ENCODE assay signal across 29 cellular contexts in the genomic region with DNA sequence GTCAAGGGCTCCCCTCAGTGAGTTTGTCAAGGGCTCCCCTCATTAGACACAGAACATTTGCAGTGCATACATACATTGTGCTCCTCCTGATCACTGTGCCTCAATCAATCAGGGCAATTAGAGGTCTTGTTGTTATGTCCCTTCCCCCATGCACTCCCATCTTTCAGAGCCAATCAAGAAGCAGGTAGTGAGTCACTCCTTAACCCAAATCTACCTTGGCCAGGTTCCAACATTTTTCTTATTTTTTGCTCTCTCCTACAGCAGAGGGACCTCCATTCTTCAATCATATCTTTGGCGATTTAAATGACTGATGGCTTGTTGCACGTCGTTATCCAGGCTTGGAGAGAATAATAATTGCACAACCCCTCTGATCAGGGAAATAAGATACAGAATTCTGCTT.
DNase-seq lines count a peak whose midpoint lies in the region; ATAC-seq lines count a peak whose summit lies in the region.
"Had no signal": no experiment of that assay in that cellular context is flagged by ENCODE, and none has a peak within 500 bp of the region (broad histone marks: within the 10 kb centered on the region; RNA-seq: fewer than 3 reads in every experiment).

No MANE protein-coding gene starts in this region.

- H3K4me3 ChIP-seq in mesendoderm (ENCODE audit: low read length) = no peak overlapping the region
- H3K4me3 ChIP-seq: body of pancreas, GM23248, SK-N-MC, skin epidermis had no signal

- peaks cover 2% of the 10 kb centered on the region for H3K9me3 Mint-ChIP-seq in activated CD4-positive, alpha-beta T cell treated with anti-CD3 and anti-CD28 coated beads for 36 hours (ENCODE audit: low read depth)

- H3K4me3 Mint-ChIP-seq in activated CD4-positive, alpha-beta T cell treated with anti-CD3 and anti-CD28 coated beads for 36 hours = no peak overlapping the region
- H3K4me3 Mint-ChIP-seq: activated T-cell treated with anti-CD3 and anti-CD28 coated beads, Interleukin-2, amount 50 U/mL, for 72 hours; stimulated activated naive B cell treated with anti-CD40 and anti-IgM and Interleukin-4, amounts not matched to agents 10 μg/mL and 1 μg/mL and 100 μg/mL, for 72 hours; T-helper 1 cell treated with Interleukin-12 subunit alpha and Interleukin-12 subunit beta and Interleukin-4 antibody, amounts not matched to agents 30 μg/mL and 1 μg/mL, for 36 hours had no signal

- H3K36me3 Mint-ChIP-seq in activated CD4-positive, alpha-beta T cell treated with anti-CD3 and anti-CD28 coated beads for 36 hours (ENCODE audit: low read depth) = no peaks in the 10 kb centered on the region
- H3K36me3 Mint-ChIP-seq: stimulated activated naive B cell treated with anti-CD40 and anti-IgM and Interleukin-4, amounts not matched to agents 10 μg/mL and 1 μg/mL and 100 μg/mL, for 72 hours had no signal

- ATAC-seq in activated CD4-positive, alpha-beta T cell treated with anti-CD3 and anti-CD28 coated beads for 36 hours = no peak
- ATAC-seq: activated T-cell treated with anti-CD3 and anti-CD28 coated beads, Interleukin-2, amount 50 U/mL, for 72 hours; body of pancreas; left ventricle myocardium superior; stimulated activated naive B cell treated with anti-CD40 and anti-IgM and Interleukin-4, amounts not matched to agents 10 μg/mL and 1 μg/mL and 100 μg/mL, for 72 hours had no signal

- DNase-seq in SHP77 (lab: John Stamatoyannopoulos, UW) (peak; percentile 14 to 27), SHP77 treated with DMSO at 0.1 percent for 48 hours (lab: John Stamatoyannopoulos, UW) (no peak), NCI-H1105 (lab: John Stamatoyannopoulos, UW) (peak; percentile 23), SW480 (ENCODE audit: low spot score) (peak; percentile 13), mesendoderm (no peak)
- no peak for DNase-seq in activated CD4-positive, alpha-beta T cell treated with anti-CD3 and anti-CD28 coated beads for 36 hours
- DNase-seq in activated T-cell treated with anti-CD3 and anti-CD28 coated beads, Interleukin-2, amount 50 U/mL, for 48 hours = no peak
- DNase-seq: activated CD4-positive, alpha-beta T cell treated with anti-CD3 and anti-CD28 coated beads, Interleukin-2, amount 50 U/mL, for 48 hours; activated CD4-positive, CD25-positive, alpha-beta regulatory T cell; activated naive CD4-positive, alpha-beta T cell; activated T-cell treated with anti-CD3 and anti-CD28 coated beads, Interleukin-2, amount 50 U/mL, for 72 hours; body of pancreas; C1 segment of cervical spinal cord; cerebellar nuclear complex; DND-41; GM23248; IMR-90; kidney; left ventricle myocardium superior; NCI-H1092; NCI-H2107; NCI-H524 treated with DMSO at 0.1 percent for 48 hours; stimulated activated naive B cell treated with anti-CD40 and anti-IgM and Interleukin-4, amounts not matched to agents 10 μg/mL and 1 μg/mL and 100 μg/mL, for 72 hours; substantia nigra; trophoblast cell had no signal

- H3K27ac ChIP-seq in mesendoderm (ENCODE audit: low read depth, low read length) = no peak overlapping the region
- H3K27ac ChIP-seq: body of pancreas, GM23248, RWPE1, SK-N-MC, skin epidermis had no signal

- no peak overlapping the region for H4K8ac ChIP-seq in mesendoderm (ENCODE audit: low read depth, low read length)

- no peak overlapping the region for H2BK120ac ChIP-seq in mesendoderm (ENCODE audit: low read depth, low read length)

- no peak overlapping the region for H2BK5ac ChIP-seq in mesendoderm (ENCODE audit: low read length)

- no peaks in the 10 kb centered on the region for H3K36me3 ChIP-seq in mesendoderm (ENCODE audit: control insufficient read depth, insufficient read depth, low read length)

- H2BK15ac ChIP-seq in mesendoderm (replicated peaks; ENCODE audit: low read depth) = no peak overlapping the region

- intact Hi-C loops in activated CD4-positive, alpha-beta T cell treated with anti-CD3 and anti-CD28 coated beads for 36 hours (cut with DNase I, micrococcal nuclease) = no loop called here

- no peaks in the 10 kb centered on the region for H3K79me1 ChIP-seq in mesendoderm (ENCODE audit: low read length)

- H3K4ac ChIP-seq in mesendoderm (ENCODE audit: low read depth, low read length) = no peak overlapping the region

- no peak overlapping the region for H2AK5ac ChIP-seq in mesendoderm (ENCODE audit: low read length)

- no peak overlapping the region for H4K5ac ChIP-seq in mesendoderm (ENCODE audit: low read length)

- no peak overlapping the region for H3K27ac Mint-ChIP-seq in activated CD4-positive, alpha-beta T cell treated with anti-CD3 and anti-CD28 coated beads for 36 hours
- H3K27ac Mint-ChIP-seq: activated T-cell treated with anti-CD3 and anti-CD28 coated beads, Interleukin-2, amount 50 U/mL, for 72 hours; stimulated activated naive B cell treated with anti-CD40 and anti-IgM and Interleukin-4, amounts not matched to agents 10 μg/mL and 1 μg/mL and 100 μg/mL, for 72 hours; T-helper 1 cell treated with Interleukin-12 subunit alpha and Interleukin-12 subunit beta and Interleukin-4 antibody, amounts not matched to agents 30 μg/mL and 1 μg/mL, for 36 hours had no signal

- no peak overlapping the region for H3K4me2 ChIP-seq in mesendoderm (ENCODE audit: low read length)

- no peaks in the 10 kb centered on the region for H3K27me3 Mint-ChIP-seq in activated CD4-positive, alpha-beta T cell treated with anti-CD3 and anti-CD28 coated beads for 36 hours
- H3K27me3 Mint-ChIP-seq: stimulated activated naive B cell treated with anti-CD40 and anti-IgM and Interleukin-4, amounts not matched to agents 10 μg/mL and 1 μg/mL and 100 μg/mL, for 72 hours had no signal

- H3K56ac ChIP-seq in mesendoderm (ENCODE audit: low read length) = no peak overlapping the region

- CTCF ChIA-PET in activated CD4-positive, alpha-beta T cell treated with anti-CD3 and anti-CD28 coated beads for 36 hours (lab: Charles Lee) = interaction anchor here (0.7 kb wide), 1 partner anchor 24 kb away, joined by 4 read pairs; no protein-coding TSS in a partner anchor

- POLR2A ChIA-PET in activated CD4-positive, alpha-beta T cell treated with anti-CD3 and anti-CD28 coated beads for 36 hours (lab: Charles Lee) = no interaction called here

- H3K4me1 Mint-ChIP-seq in activated CD4-positive, alpha-beta T cell treated with anti-CD3 and anti-CD28 coated beads for 36 hours = no peaks in the 10 kb centered on the region
- H3K4me1 Mint-ChIP-seq: stimulated activated naive B cell treated with anti-CD40 and anti-IgM and Interleukin-4, amounts not matched to agents 10 μg/mL and 1 μg/mL and 100 μg/mL, for 72 hours had no signal

- no CpG with 5 or more reads among the region's 3 CpGs for WGBS in mesendoderm (ENCODE audit: extremely low coverage, insufficient coverage, low lambda C conversion rate)

- H3K18ac ChIP-seq in mesendoderm (ENCODE audit: low read length) = no peak overlapping the region

- H3K4me1 ChIP-seq in mesendoderm (ENCODE audit: control insufficient read depth, low read depth, low read length) = no peaks in the 10 kb centered on the region

- H3K27me3 ChIP-seq in mesendoderm (ENCODE audit: insufficient read depth, low read length, poor library complexity) = no peaks in the 10 kb centered on the region
- H3K27me3 ChIP-seq: body of pancreas had no signal

- no peak overlapping the region for H3K9ac ChIP-seq in mesendoderm (ENCODE audit: low read length)
- H3K9ac ChIP-seq: GM23248 had no signal

- no peaks in the 10 kb centered on the region for H3K79me2 ChIP-seq in mesendoderm (ENCODE audit: control insufficient read depth, insufficient read depth, low read length)

- H3K23ac ChIP-seq in mesendoderm (ENCODE audit: low read length) = no peak overlapping the region

Comparison
In these comparisons a context has a peak if more than half of its experiments do, and no peak if none do; other contexts are left out.
1. DNase-seq: peak in SHP77 (2 of 2), NCI-H1105 (single experiment) and SW480 (single experiment); none in SHP77 treated with DMSO at 0.1 percent for 48 hours (single experiment), mesendoderm (single experiment), activated CD4-positive, alpha-beta T cell treated with anti-CD3 and anti-CD28 coated beads for 36 hours (single experiment) and activated T-cell treated with anti-CD3 and anti-CD28 coated beads, Interleukin-2, amount 50 U/mL, for 48 hours (0 of 2).